In the genomic region with DNA sequence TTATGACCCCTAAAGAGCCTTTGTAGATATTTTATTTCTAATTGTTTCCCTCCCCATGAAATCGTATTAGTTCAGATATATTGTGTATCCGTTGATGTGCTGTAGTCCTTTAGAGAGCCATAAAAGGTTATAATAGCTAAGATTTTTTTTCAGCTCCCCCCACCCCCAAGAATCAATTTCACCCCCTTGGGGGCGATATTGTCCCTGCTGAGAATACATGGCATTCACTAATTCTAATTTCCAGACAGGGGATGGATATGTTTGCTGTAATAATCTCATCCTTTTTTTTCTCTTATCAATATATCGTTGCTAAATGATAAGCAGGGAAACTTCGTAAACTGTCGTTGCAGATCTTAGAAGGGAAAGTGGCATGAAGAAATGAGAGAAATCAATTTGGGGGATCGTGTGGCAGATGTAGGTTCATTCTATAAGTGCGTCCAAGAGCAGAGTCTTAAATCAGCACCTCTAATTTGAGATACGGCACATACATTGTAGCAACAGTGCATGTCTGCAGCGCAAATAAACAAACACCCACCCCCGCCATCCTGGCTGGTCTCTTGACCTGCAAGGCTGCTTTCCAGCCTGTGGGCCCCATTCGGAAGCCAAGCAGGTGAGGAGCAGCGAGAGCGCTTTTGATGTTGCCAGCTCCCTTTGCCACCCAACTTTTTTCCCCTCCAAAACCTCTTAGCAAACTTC, we compare ENCODE assay signal across 23 cellular contexts.
DNase-seq lines count a peak whose midpoint lies in the region; ATAC-seq and TF ChIP-seq lines count a peak whose summit lies in the region.
"Had no signal": no experiment of that assay in that cellular context is flagged by ENCODE, and none has a peak within 500 bp of the region (broad histone marks: within the 10 kb centered on the region; RNA-seq: fewer than 3 reads in every experiment).

No MANE protein-coding gene starts in this region.

- TF ChIP-seq RAD21 in SK-N-SH (IDR thresholded peaks at IDR 0.05; ENCODE audit: low read length), result no peak

- no peak overlapping the region for H2BK5ac ChIP-seq in mesendoderm (ENCODE audit: low read length)

- no peak overlapping the region for H2BK15ac ChIP-seq in mesendoderm (replicated peaks; ENCODE audit: low read depth)

- no peak overlapping the region for H2AK5ac ChIP-seq in mesendoderm (ENCODE audit: low read length)

- H3K23ac ChIP-seq in mesendoderm (ENCODE audit: low read length), result no peak overlapping the region

- H3K27me3 ChIP-seq in SK-N-SH (ENCODE audit: insufficient read depth), result peaks cover 12% of the 10 kb centered on the region; the same call in 1 of the 2 replicates
- H3K27me3 ChIP-seq in mesendoderm (ENCODE audit: insufficient read depth, low read length, poor library complexity), result no peaks in the 10 kb centered on the region
- H3K27me3 ChIP-seq in osteoblast (ENCODE audit: insufficient read depth, low read length), result no peaks in the 10 kb centered on the region
- H3K27me3 ChIP-seq in right atrium auricular region, result no peaks in the 10 kb centered on the region
- H3K27me3 ChIP-seq: adrenal gland had no signal

- peaks cover 14% of the 10 kb centered on the region for H3K4me1 Mint-ChIP-seq in chondrocyte (ENCODE audit: low read depth)
- H3K4me1 Mint-ChIP-seq in T-cell, result no peaks in the 10 kb centered on the region
- H3K4me1 Mint-ChIP-seq: activated CD4-positive, alpha-beta T cell treated with anti-CD3 and anti-CD28 coated beads for 36 hours had no signal

- TF ChIP-seq CTCF in SK-N-SH (IDR thresholded peaks at IDR 0.05) (no peak), chondrocyte (IDR thresholded peaks at IDR 0.05) (peak; percentile 20), osteoblast (IDR thresholded peaks at IDR 0.05; ENCODE audit: extremely low read depth, low read depth, low read length) (no peak), right atrium auricular region (IDR thresholded peaks at IDR 0.05) (no peak)

- H3K4me1 ChIP-seq in SK-N-SH (ENCODE audit: control insufficient read depth in 1 of 2, insufficient read depth in 2 of 2, low read depth in 1 of 2, low read length in 1 of 2) (no peaks in the 10 kb centered on the region), mesendoderm (ENCODE audit: control insufficient read depth, low read depth, low read length) (peaks cover 12% of the 10 kb centered on the region), osteoblast (ENCODE audit: insufficient read depth, low read length) (no peaks in the 10 kb centered on the region), right atrium auricular region (no peaks in the 10 kb centered on the region)
- H3K4me1 ChIP-seq: adrenal gland had no signal

- H3K9me2 ChIP-seq in SK-N-SH, result no peaks in the 10 kb centered on the region

- H3K79me2 ChIP-seq in SK-N-SH (ENCODE audit: insufficient read depth) (no peaks in the 10 kb centered on the region), mesendoderm (ENCODE audit: control insufficient read depth, insufficient read depth, low read length) (no peaks in the 10 kb centered on the region), osteoblast (ENCODE audit: insufficient read depth, low read length) (no peaks in the 10 kb centered on the region)

- H3K56ac ChIP-seq in mesendoderm (ENCODE audit: low read length), result peak overlapping the region; percentile 25

- H3K27ac Mint-ChIP-seq in chondrocyte (ENCODE audit: unreplicated experiment), result no peak overlapping the region
- no peak overlapping the region for H3K27ac Mint-ChIP-seq in T-cell
- H3K27ac Mint-ChIP-seq: activated CD4-positive, alpha-beta T cell treated with anti-CD3 and anti-CD28 coated beads for 36 hours; activated T-cell treated with anti-CD3 and anti-CD28 coated beads, Interleukin-2, amount 50 U/mL, for 24 hours had no signal

- H3K4me2 ChIP-seq in SK-N-SH, result peak overlapping the region; percentile 33; the same call in 1 of the 2 replicates
- H3K4me2 ChIP-seq in mesendoderm (ENCODE audit: low read length), result no peak overlapping the region
- H3K4me2 ChIP-seq in osteoblast (ENCODE audit: insufficient read depth, low read length), result no peak overlapping the region

- no peak overlapping the region for H3K4ac ChIP-seq in mesendoderm (ENCODE audit: low read depth, low read length)

- H3K9me3 Mint-ChIP-seq in chondrocyte (ENCODE audit: low read depth) (no peaks in the 10 kb centered on the region), T-cell (peaks cover 5 to 9% (median 5%) of the 10 kb centered on the region in 3 donors)

- peak overlapping the region; percentile 87 for H3K18ac ChIP-seq in mesendoderm (ENCODE audit: low read length)

- H4K20me1 ChIP-seq in SK-N-SH (ENCODE audit: insufficient read depth) (no peaks in the 10 kb centered on the region), osteoblast (ENCODE audit: insufficient read depth, low read length) (no peaks in the 10 kb centered on the region)

- H3K36me3 ChIP-seq in SK-N-SH (replicated peaks in 1 of 2; ENCODE audit: control insufficient read depth in 1 of 2, insufficient read depth in 2 of 2, low read length in 1 of 2) (no peaks in the 10 kb centered on the region), mesendoderm (ENCODE audit: control insufficient read depth, insufficient read depth, low read length) (no peaks in the 10 kb centered on the region), osteoblast (ENCODE audit: insufficient read depth, low read length) (no peaks in the 10 kb centered on the region), right atrium auricular region (no peaks in the 10 kb centered on the region)
- H3K36me3 ChIP-seq: adrenal gland had no signal

- POLR2A ChIA-PET in SK-N-SH (lab: Yijun Ruan, JAX), result no interaction called here
- POLR2A ChIA-PET in T-cell (lab: Charles Lee), result no interaction called here

- ATAC-seq in SK-N-SH treated with all-trans-retinoic acid at 6 μM for 48 hours (no peak), T-cell (replicated peaks in 1 of 4) (no peak), GM18861 (IDR thresholded peaks at IDR 0.05; ENCODE audit: unreplicated experiment) (no peak)
- ATAC-seq: activated CD4-positive, alpha-beta T cell treated with anti-CD3 and anti-CD28 coated beads for 36 hours; Panc1 had no signal

- H2BK120ac ChIP-seq in mesendoderm (ENCODE audit: low read depth, low read length), result no peak overlapping the region

- no peak for TF ChIP-seq EP300 in SK-N-SH (IDR thresholded peaks at IDR 0.05; ENCODE audit: borderline replicate concordance in 1 of 2, low read depth in 1 of 2, low read length in 1 of 2)

- CTCF ChIA-PET in SK-N-SH (lab: Yijun Ruan, JAX) (no interaction called here), T-cell (lab: Charles Lee) (no interaction called here)

- no peak overlapping the region for H3K4me3 ChIP-seq in SK-N-SH (ENCODE audit: low read depth in 2 of 2, low read length in 1 of 2)
- no peak overlapping the region for H3K4me3 ChIP-seq in mesendoderm (ENCODE audit: low read length)
- H3K4me3 ChIP-seq in osteoblast (ENCODE audit: insufficient read depth, low read length), result no peak overlapping the region
- no peak overlapping the region for H3K4me3 ChIP-seq in right atrium auricular region
- H3K4me3 ChIP-seq: adrenal gland had no signal

- H4K8ac ChIP-seq in mesendoderm (ENCODE audit: low read depth, low read length), result no peak overlapping the region

- H3K36me3 Mint-ChIP-seq in chondrocyte (ENCODE audit: low read depth), result no peaks in the 10 kb centered on the region
- H3K36me3 Mint-ChIP-seq in T-cell, result no peaks in the 10 kb centered on the region

- no peak overlapping the region for H3K9ac ChIP-seq in SK-N-SH
- no peak overlapping the region for H3K9ac ChIP-seq in mesendoderm (ENCODE audit: low read length)

- H3K27ac ChIP-seq in SK-N-SH (ENCODE audit: low read depth in 2 of 2, low read length in 1 of 2), result no peak overlapping the region
- no peak overlapping the region for H3K27ac ChIP-seq in mesendoderm (ENCODE audit: low read depth, low read length)
- H3K27ac ChIP-seq in osteoblast (ENCODE audit: low read depth, low read length), result no peak overlapping the region
- no peak overlapping the region for H3K27ac ChIP-seq in right atrium auricular region
- H3K27ac ChIP-seq: adrenal gland, epithelial cell of prostate had no signal

- no peak overlapping the region for H2AFZ ChIP-seq in SK-N-SH (ENCODE audit: low read depth)
- H2AFZ ChIP-seq in osteoblast (ENCODE audit: low read length), result no peak overlapping the region

- 10% methylated on average over 14 of the region's 14 CpGs for WGBS in SK-N-SH (ENCODE audit: low lambda C conversion rate)
- WGBS in mesendoderm (ENCODE audit: extremely low coverage, insufficient coverage, low lambda C conversion rate), result no CpG with 5 or more reads among the region's 14 CpGs

- no peaks in the 10 kb centered on the region for H3K79me1 ChIP-seq in mesendoderm (ENCODE audit: low read length)

- no peaks in the 10 kb centered on the region for H3F3A ChIP-seq in SK-N-SH (replicated peaks; ENCODE audit: insufficient read depth)

- H3K4me3 Mint-ChIP-seq in chondrocyte (ENCODE audit: unreplicated experiment), result peak overlapping the region; percentile 58
- H3K4me3 Mint-ChIP-seq in T-cell, result no peak overlapping the region
- H3K4me3 Mint-ChIP-seq: activated CD4-positive, alpha-beta T cell treated with anti-CD3 and anti-CD28 coated beads for 36 hours; activated T-cell treated with anti-CD3 and anti-CD28 coated beads, Interleukin-2, amount 50 U/mL, for 24 hours had no signal

- H3K9me3 ChIP-seq in SK-N-SH (no peaks in the 10 kb centered on the region), osteoblast (ENCODE audit: low read depth, low read length) (no peaks in the 10 kb centered on the region), right atrium auricular region (no peaks in the 10 kb centered on the region)
- H3K9me3 ChIP-seq: adrenal gland had no signal

- DNase-seq in SK-N-SH, result no peak
- no peak for DNase-seq in chondrocyte (ENCODE audit: low spot score)
- peak; percentile 39 for DNase-seq in mesendoderm
- DNase-seq in osteoblast (ENCODE audit: insufficient read length, low spot score, missing footprints), result no peak
- no peak for DNase-seq in T-cell
- no peak for DNase-seq in right atrium auricular region (ENCODE audit: low spot score)
- DNase-seq: activated CD4-positive, alpha-beta T cell treated with anti-CD3 and anti-CD28 coated beads for 36 hours; activated CD8-positive, alpha-beta memory T cell treated with anti-CD3 and anti-CD28 coated beads for 24 hours; activated naive CD4-positive, alpha-beta T cell; activated T-cell treated with anti-CD3 and anti-CD28 coated beads, Interleukin-2, amount 50 U/mL, for 24 hours; adrenal gland; COR-L47; cortex of kidney; KBM-7; NCI-H1436; NCI-H2227 treated with DMSO at 0.1 percent for 48 hours; NCI-H82; SIG-M5; trophoblast cell had no signal

- H3K27me3 Mint-ChIP-seq in chondrocyte (ENCODE audit: low read depth), result peaks cover 31% of the 10 kb centered on the region
- peaks cover 4 to 8% of the 10 kb centered on the region in 2 donors for H3K27me3 Mint-ChIP-seq in T-cell
- H3K27me3 Mint-ChIP-seq: activated T-cell treated with anti-CD3 and anti-CD28 coated beads, Interleukin-2, amount 50 U/mL, for 24 hours had no signal

- no peak overlapping the region for H4K5ac ChIP-seq in mesendoderm (ENCODE audit: low read length)

TF ChIP-seq in SK-N-SH, 30 proteins besides CTCF, POLR2A, EP300 and RAD21:
- TF ChIP-seq TEAD4 (IDR thresholded peaks at IDR 0.05; ENCODE audit: borderline replicate concordance, insufficient read depth), result no peak

TF ChIP-seq in SK-N-SH treated with all-trans-retinoic acid at 6 μM for 48 hours, 23 proteins besides CTCF, POLR2A, EP300 and RAD21 (continues in another document):
- no peak for TF ChIP-seq ZNF565 (CRISPR knock-in tag; conservative IDR thresholded peaks at IDR 0.05; ENCODE audit: low read depth)
- no peak for TF ChIP-seq BACH2 (CRISPR knock-in tag; IDR thresholded peaks at IDR 0.05; ENCODE audit: borderline replicate concordance)
